15 cellular contexts compared by ENCODE assay signal in genomic region chr2:239304533-239305221, GRCh38.
A peak's percentile ranks its signal among the peaks of the same experiment; 100 is the strongest.
DNase-seq lines count a peak whose midpoint lies in the region; TF ChIP-seq lines count a peak whose summit lies in the region.
"Had no signal": no experiment of that assay in that cellular context is flagged by ENCODE, and none has a peak within 500 bp of the region (broad histone marks: within the 10 kb centered on the region; RNA-seq: fewer than 3 reads in every experiment).

No MANE protein-coding gene starts in this region.

- H3K4me3 ChIP-seq in colonic mucosa (no peak overlapping the region), HAP-1 (no peak overlapping the region), mesendoderm (ENCODE audit: low read length) (no peak overlapping the region)
- H3K4me3 ChIP-seq: PC-9 had no signal

- TF ChIP-seq CTCF in colonic mucosa (IDR thresholded peaks at IDR 0.05) (no peak), nephron progenitor cell (IDR thresholded peaks at IDR 0.05) (no peak), type B pancreatic cell (conservative IDR thresholded peaks at IDR 0.05) (no peak)

- no peak overlapping the region for H3K4me2 ChIP-seq in mesendoderm (ENCODE audit: low read length)
- H3K4me2 ChIP-seq: PC-9 had no signal

- H2AK5ac ChIP-seq in mesendoderm (ENCODE audit: low read length): no peak overlapping the region

- H3K27me3 ChIP-seq in colonic mucosa: no peaks in the 10 kb centered on the region
- H3K27me3 ChIP-seq in HAP-1 (ENCODE audit: low read depth): no peaks in the 10 kb centered on the region
- H3K27me3 ChIP-seq in mesendoderm (ENCODE audit: insufficient read depth, low read length, poor library complexity): no peaks in the 10 kb centered on the region

- H3K23ac ChIP-seq in mesendoderm (ENCODE audit: low read length): no peak overlapping the region

- no CpG with 5 or more reads among the region's 16 CpGs for WGBS in mesendoderm (ENCODE audit: extremely low coverage, insufficient coverage, low lambda C conversion rate)

- H3K79me1 ChIP-seq in mesendoderm (ENCODE audit: low read length): peaks cover 20% of the 10 kb centered on the region

- no peaks in the 10 kb centered on the region for H3K36me3 ChIP-seq in colonic mucosa
- no peaks in the 10 kb centered on the region for H3K36me3 ChIP-seq in HAP-1 (replicated peaks)
- H3K36me3 ChIP-seq in mesendoderm (ENCODE audit: control insufficient read depth, insufficient read depth, low read length): no peaks in the 10 kb centered on the region

- intact Hi-C loops in colonic mucosa (cut with DNase I): no loop called here

- H3K4ac ChIP-seq in mesendoderm (ENCODE audit: low read depth, low read length): no peak overlapping the region

- no peaks in the 10 kb centered on the region for H3K36me3 Mint-ChIP-seq in nephron progenitor cell (ENCODE audit: low read depth)
- no peaks in the 10 kb centered on the region for H3K36me3 Mint-ChIP-seq in type B pancreatic cell
- H3K36me3 Mint-ChIP-seq: activated naive CD4-positive, alpha-beta T cell treated with anti-CD3 and anti-CD28 coated beads, Interleukin-2, amount 50 U/mL, for 24 hours had no signal

- H3K4me1 Mint-ChIP-seq in nephron progenitor cell (peaks cover 84% of the 10 kb centered on the region), type B pancreatic cell (ENCODE audit: unreplicated experiment) (peaks cover 60% of the 10 kb centered on the region)

- no peak overlapping the region for H3K56ac ChIP-seq in mesendoderm (ENCODE audit: low read length)

- H3K9ac ChIP-seq in colonic mucosa (ENCODE audit: low read depth in 2 of 2, low read length in 2 of 2) (peak overlapping the region in 1 of 2 donors; percentile 29), mesendoderm (ENCODE audit: low read length) (no peak overlapping the region)

- H3K27ac ChIP-seq in colonic mucosa (peak overlapping the region; percentile 15), mesendoderm (ENCODE audit: low read depth, low read length) (no peak overlapping the region)
- H3K27ac ChIP-seq: PC-9 had no signal

- no peak overlapping the region for H3K4me3 Mint-ChIP-seq in nephron progenitor cell
- H3K4me3 Mint-ChIP-seq in type B pancreatic cell: no peak overlapping the region
- H3K4me3 Mint-ChIP-seq: activated CD8-positive, alpha-beta T cell treated with anti-CD3 and anti-CD28 coated beads for 36 hours; T-helper 1 cell treated with Interleukin-12 subunit alpha and Interleukin-12 subunit beta and Interleukin-4 antibody, amounts not matched to agents 30 μg/mL and 1 μg/mL, for 36 hours had no signal

- H3K9me3 Mint-ChIP-seq in nephron progenitor cell (no peaks in the 10 kb centered on the region), type B pancreatic cell (no peaks in the 10 kb centered on the region)
- H3K9me3 Mint-ChIP-seq: activated CD8-positive, alpha-beta T cell treated with anti-CD3 and anti-CD28 coated beads for 36 hours; activated naive CD4-positive, alpha-beta T cell treated with anti-CD3 and anti-CD28 coated beads, Interleukin-2, amount 50 U/mL, for 24 hours; T-helper 1 cell treated with Interleukin-12 subunit alpha and Interleukin-12 subunit beta and Interleukin-4 antibody, amounts not matched to agents 30 μg/mL and 1 μg/mL, for 36 hours had no signal

- no peak overlapping the region for H2BK15ac ChIP-seq in mesendoderm (replicated peaks; ENCODE audit: low read depth)

- no peak overlapping the region for H3K18ac ChIP-seq in mesendoderm (ENCODE audit: low read length)

- peak overlapping the region; percentile 77 for H3K27ac Mint-ChIP-seq in nephron progenitor cell
- peak overlapping the region; percentile 69 for H3K27ac Mint-ChIP-seq in type B pancreatic cell
- H3K27ac Mint-ChIP-seq: activated naive CD4-positive, alpha-beta T cell treated with anti-CD3 and anti-CD28 coated beads, Interleukin-2, amount 50 U/mL, for 24 hours; T-helper 1 cell treated with Interleukin-12 subunit alpha and Interleukin-12 subunit beta and Interleukin-4 antibody, amounts not matched to agents 30 μg/mL and 1 μg/mL, for 36 hours had no signal

- DNase-seq in activated effector memory CD4-positive, alpha-beta T cell treated with anti-CD3 and anti-CD28 coated beads, Interleukin-2, amount 50 U/mL, for 16 hours: peak; percentile 41
- DNase-seq in activated effector memory CD4-positive, alpha-beta T cell treated with Interleukin-2 at 50 U/mL for 16 hours: no peak
- DNase-seq in colonic mucosa: no peak
- DNase-seq in nephron progenitor cell: no peak
- no peak for DNase-seq in type B pancreatic cell (ENCODE audit: extremely low spot score, unreplicated experiment)
- no peak for DNase-seq in HAP-1 (ENCODE audit: low spot score in 2 of 2)
- DNase-seq in SIG-M5 treated with dmso at 0.1 percent for 504 hours (lab: John Stamatoyannopoulos, UW; ENCODE audit: unreplicated experiment): no peak
- no peak for DNase-seq in mesendoderm
- DNase-seq: cerebellar nuclear complex, DMS 273 treated with DMSO at 0.1 percent for 48 hours, NCI-H1092, PC-9 had no signal

- in situ Hi-C loops in HAP-1 (cut with MboI; ENCODE audit: low sequenced_read_pairs): no loop called here

- no peak overlapping the region for H2BK120ac ChIP-seq in mesendoderm (ENCODE audit: low read depth, low read length)

- H3K79me2 ChIP-seq in mesendoderm (ENCODE audit: control insufficient read depth, insufficient read depth, low read length): peaks cover 12% of the 10 kb centered on the region

- H4K8ac ChIP-seq in mesendoderm (ENCODE audit: low read depth, low read length): no peak overlapping the region

- H2BK5ac ChIP-seq in mesendoderm (ENCODE audit: low read length): no peak overlapping the region

- no peaks in the 10 kb centered on the region for H3K9me3 ChIP-seq in colonic mucosa
- no peaks in the 10 kb centered on the region for H3K9me3 ChIP-seq in HAP-1

- no peak overlapping the region for H4K5ac ChIP-seq in mesendoderm (ENCODE audit: low read length)

- H3K27me3 Mint-ChIP-seq in nephron progenitor cell (ENCODE audit: low read depth, poor library complexity) (peaks cover 3% of the 10 kb centered on the region), type B pancreatic cell (no peaks in the 10 kb centered on the region)
- H3K27me3 Mint-ChIP-seq: activated CD8-positive, alpha-beta T cell treated with anti-CD3 and anti-CD28 coated beads for 36 hours; activated naive CD4-positive, alpha-beta T cell treated with anti-CD3 and anti-CD28 coated beads, Interleukin-2, amount 50 U/mL, for 24 hours had no signal

- H3K4me1 ChIP-seq in colonic mucosa (peaks cover 19% of the 10 kb centered on the region), HAP-1 (no peaks in the 10 kb centered on the region), mesendoderm (ENCODE audit: control insufficient read depth, low read depth, low read length) (peaks cover 2% of the 10 kb centered on the region)
